8 cellular contexts compared by ENCODE assay signal in genomic region chr12:108514468-108514972, GRCh38. TPM values are rescaled to one million over a fixed set of nuclear protein-coding genes. Genes with fewer than 3 reads are reported as not detected.
DNase-seq lines count a peak whose midpoint lies in the region; ATAC-seq and TF ChIP-seq lines count a peak whose summit lies in the region.

No MANE protein-coding gene starts in this region.

- no peak for TF ChIP-seq POLR2A in ovary (IDR thresholded peaks at IDR 0.05)

- H3K4me3 ChIP-seq in MG63 (peak overlapping the region; percentile 78), epithelial cell of proximal tubule (ENCODE audit: low read depth, low read length) (peak overlapping the region; percentile 92), ovary (peak overlapping the region; percentile 26)

- H3K9me3 ChIP-seq in MG63 = no peaks in the 10 kb centered on the region
- no peaks in the 10 kb centered on the region for H3K9me3 ChIP-seq in ovary

- H3K4me1 ChIP-seq in ovary (ENCODE audit: insufficient read depth) = no peaks in the 10 kb centered on the region

- intact Hi-C loops in ovary (cut with DNase I) = loop anchor here in 2 of 4 donors (10.0 kb wide), 3 partner anchors 750 to 840 kb away; partner anchors contain the start of genes PRDM4 (in 1 of the 2) and PWP1 (in 1 of the 2)

- peak; percentile 7 for ATAC-seq in GM19351 (IDR thresholded peaks at IDR 0.05; ENCODE audit: unreplicated experiment)

- H3K36me3 ChIP-seq in MG63 (peaks cover 12% of the 10 kb centered on the region), ovary (no peaks in the 10 kb centered on the region)

- no peak overlapping the region for H3K27ac ChIP-seq in ovary

- no peak for TF ChIP-seq EP300 in ovary (IDR thresholded peaks at IDR 0.05)

- WGBS in ovary, 3 donors = 23 to 26% (median 25%) methylated on average over 19 of the region's 19 CpGs

- TF ChIP-seq CTCF in epithelial cell of proximal tubule (conservative IDR thresholded peaks at IDR 0.05; ENCODE audit: low read depth, low read length) (no peak), ovary (IDR thresholded peaks at IDR 0.05) (no peak), GM10266 (IDR thresholded peaks at IDR 0.05; ENCODE audit: control insufficient read depth, insufficient read depth, low read depth, missing control alignments) (no peak)

- H3K27me3 ChIP-seq in MG63 (peaks cover 3% of the 10 kb centered on the region; the same call in 1 of the 2 replicates), ovary (no peaks in the 10 kb centered on the region)

- DNase-seq in MG63 = no peak
- DNase-seq in epithelial cell of proximal tubule (ENCODE audit: low read depth) = no peak
- DNase-seq in ovary = no peak
- no peak for DNase-seq in NCI-H1092 treated with DMSO at 0.1 percent for 48 hours (lab: John Stamatoyannopoulos, UW)
- no peak for DNase-seq in GM10266 (ENCODE audit: extremely low spot score)
- DNase-seq in SKM-1 treated with dmso at 0.1 percent for 144 hours (lab: John Stamatoyannopoulos, UW; ENCODE audit: unreplicated experiment) = no peak
- no peak for DNase-seq in NCI-H1930 (lab: John Stamatoyannopoulos, UW)

RNA-seq across cellular contexts. Expression of gene FICD, which starts 0.6 kb away (rescaled TPM):
- total RNA-seq in MG63 (2014; rRNA removed; shearing (Covaris generic); ENCODE audit: low replicate concordance) = 0.62 and 1.6 TPM in 2 replicates
- total RNA-seq in epithelial cell of proximal tubule = 3.2 and 3.3 TPM in 2 replicates
- total RNA-seq in ovary = 10 to 100 TPM in 1 of 7 donors, 1 to 10 TPM in 6; 3.9 to 12.7 (median 7.6) TPM
- polyA plus RNA-seq in ovary = 1 to 10 TPM; 2.0 to 6.0 TPM

RNA-seq across cellular contexts. Expression of gene SART3, which starts 46.5 kb away (rescaled TPM):
- total RNA-seq in MG63 (2014; rRNA removed; shearing (Covaris generic); ENCODE audit: low replicate concordance) = 27.6 and 62.9 TPM in 2 replicates
- 43.4 and 68.0 TPM in 2 replicates for total RNA-seq in epithelial cell of proximal tubule
- 10 to 100 TPM; 44.5 to 55.3 (median 48.3) TPM for total RNA-seq in ovary
- polyA plus RNA-seq in ovary = 10 to 100 TPM; 27.9 to 36.2 TPM

RNA-seq across cellular contexts. Expression of gene ISCU, which starts 47.9 kb away (rescaled TPM):
- total RNA-seq in MG63 (2014; rRNA removed; shearing (Covaris generic); ENCODE audit: low replicate concordance) = 130 and 156 TPM in 2 replicates
- total RNA-seq in epithelial cell of proximal tubule = 87.5 and 128 TPM in 2 replicates
- 100 to 1,000 TPM; 110 to 238 (median 156) TPM for total RNA-seq in ovary
- polyA plus RNA-seq in ovary = 100 to 1,000 TPM; 207 to 298 TPM

Comparison
In these comparisons a context has a peak if more than half of its experiments do, and no peak if none do; other contexts are left out.
1. H3K4me3 ChIP-seq: peak in every context shown above with its lines; median percentile 92 in epithelial cell of proximal tubule; 78 in MG63; 26 in ovary.